23 cellular contexts compared by ENCODE assay signal in genomic region chr17:2610640-2611175, GRCh38. TPM values are rescaled to one million over a fixed set of nuclear protein-coding genes. Genes with fewer than 3 reads are reported as not detected.
DNase-seq lines count a peak whose midpoint lies in the region; ATAC-seq, FAIRE-seq and TF ChIP-seq lines count a peak whose summit lies in the region.
"Had no signal": no experiment of that assay in that cellular context is flagged by ENCODE, and none has a peak within 500 bp of the region (broad histone marks: within the 10 kb centered on the region; RNA-seq: fewer than 3 reads in every experiment).

No MANE protein-coding gene starts in this region.

- no peak for FAIRE-seq in A549 (lab: Jason Lieb, UNC)
- FAIRE-seq: GM12891 had no signal

- H3K4me2 ChIP-seq in A549 = no peak overlapping the region

- H3K27ac ChIP-seq in A549 = no peak overlapping the region
- H3K27ac ChIP-seq in CD4-positive, alpha-beta memory T cell (ENCODE audit: low read depth, low read length) = no peak overlapping the region
- H3K27ac ChIP-seq: heart left ventricle, lower lobe of right lung, suprapubic skin had no signal

- H3K27me3 Mint-ChIP-seq in CD4-positive, alpha-beta memory T cell = no peaks in the 10 kb centered on the region
- H3K27me3 Mint-ChIP-seq in WTC11 (ENCODE audit: low read depth) = no peaks in the 10 kb centered on the region
- H3K27me3 Mint-ChIP-seq in memory B cell = no peaks in the 10 kb centered on the region

- no peak for TF ChIP-seq RAD21 in A549 (conservative IDR thresholded peaks at IDR 0.05 in 1 of 2, IDR thresholded peaks at IDR 0.05 in 1 of 2)

- peaks cover 39 to 80% (median 58%) of the 10 kb centered on the region in 4 donors for H3K4me1 Mint-ChIP-seq in CD4-positive, alpha-beta memory T cell
- H3K4me1 Mint-ChIP-seq in WTC11 (peaks cover 30% of the 10 kb centered on the region), memory B cell (peaks cover 24% of the 10 kb centered on the region)

- intact Hi-C loops in CD4-positive, alpha-beta memory T cell (cut with micrococcal nuclease) = no loop called here

- H3K27me3 ChIP-seq in CD4-positive, alpha-beta memory T cell (ENCODE audit: insufficient read depth, low read length) = no peaks in the 10 kb centered on the region
- H3K27me3 ChIP-seq: heart left ventricle, suprapubic skin had no signal

- TF ChIP-seq CTCF in A549 (IDR thresholded peaks at IDR 0.05) (no peak), WTC11 (IDR thresholded peaks at IDR 0.05) (no peak)

- peaks cover 10% of the 10 kb centered on the region for H3K4me1 ChIP-seq in A549
- H3K4me1 ChIP-seq in CD4-positive, alpha-beta memory T cell (ENCODE audit: insufficient read depth, low read length) = peaks cover 83% of the 10 kb centered on the region

- H3K9me3 Mint-ChIP-seq in CD4-positive, alpha-beta memory T cell = no peaks in the 10 kb centered on the region
- H3K9me3 Mint-ChIP-seq in WTC11 = no peaks in the 10 kb centered on the region
- no peaks in the 10 kb centered on the region for H3K9me3 Mint-ChIP-seq in memory B cell
- H3K9me3 Mint-ChIP-seq: activated T-helper 2 cell treated with anti-CD3 and anti-CD28 coated beads, Interferon-gamma antibody, Interleukin-2, Interleukin-4, amounts not matched to agents 10 μg/mL and 5 μg/mL and 100 μg/mL, durations not matched to agents 14 hours and 24 hours and 36 hours; neural crest cell; T-helper 1 cell treated with Interleukin-12 subunit alpha and Interleukin-12 subunit beta and Interleukin-4 antibody, amounts not matched to agents 30 μg/mL and 1 μg/mL, for 36 hours had no signal

- POLR2A ChIA-PET in A549 (lab: Yijun Ruan, JAX) (no interaction called here), WTC11 (lab: Charles Lee) (no interaction called here)
- POLR2A ChIA-PET in CD4-positive, alpha-beta memory T cell (lab: Charles Lee; ENCODE audit: partially characterized antibody) = interaction anchor here (0.6 kb wide), 1 partner anchor 47 kb away, joined by 3 read pairs; no protein-coding TSS in a partner anchor

- no peak for TF ChIP-seq EP300 in A549 (IDR thresholded peaks at IDR 0.05)

- DNase-seq in A549 (ENCODE audit: low read depth in 1 of 2, low spot score in 1 of 2) = no peak
- no peak for DNase-seq in CD4-positive, alpha-beta memory T cell
- DNase-seq in WTC11 (ENCODE audit: low spot score) = no peak
- no peak for DNase-seq in memory B cell (ENCODE audit: low spot score in 2 of 2)
- DNase-seq in NCI-H2227 treated with DMSO at 0.1 percent for 48 hours (lab: John Stamatoyannopoulos, UW) = no peak
- DNase-seq in Kasumi-1 (lab: John Stamatoyannopoulos, UW) = no peak
- DNase-seq: activated CD4-positive, alpha-beta T cell treated with anti-CD3 and anti-CD28 coated beads, Interleukin-2, amount 50 U/mL, for 4 hours; amygdala; Calu3; central memory CD4-positive, alpha-beta T cell; GDM1; heart left ventricle; lower lobe of right lung; NCI-H146; NCI-H345; SHP77; stimulated activated CD4-positive, alpha-beta T cell treated with anti-CD3 and anti-CD28 coated beads, Interleukin-12 subunit alpha, Interleukin-12 subunit beta, amount 100 ng/mL, for 4 hours had no signal

- WGBS in A549 (ENCODE audit: missing lambda C conversion rate) = 88% methylated on average over 2 of the region's 2 CpGs

- H3K27ac Mint-ChIP-seq in CD4-positive, alpha-beta memory T cell = peak overlapping the region in 3 of 7 donors; percentile 30 to 69 (median 54)
- H3K27ac Mint-ChIP-seq in WTC11 (peak overlapping the region; percentile 50), memory B cell (peak overlapping the region; percentile 41)
- H3K27ac Mint-ChIP-seq: T-helper 1 cell treated with Interleukin-12 subunit alpha and Interleukin-12 subunit beta and Interleukin-4 antibody, amounts not matched to agents 30 μg/mL and 1 μg/mL, for 36 hours had no signal

- ATAC-seq in A549 (no peak), WTC11 (no peak), memory B cell (ENCODE audit: low read depth) (no peak), HG03196 (IDR thresholded peaks at IDR 0.05; ENCODE audit: unreplicated experiment) (no peak)
- ATAC-seq: heart left ventricle, lower lobe of right lung had no signal

- H3K4me3 Mint-ChIP-seq in CD4-positive, alpha-beta memory T cell = peak overlapping the region in 6 of 8 donors; percentile 11 to 28 (median 20)
- H3K4me3 Mint-ChIP-seq in WTC11 (no peak overlapping the region), memory B cell (no peak overlapping the region)
- H3K4me3 Mint-ChIP-seq: neural crest cell; T-helper 1 cell treated with Interleukin-12 subunit alpha and Interleukin-12 subunit beta and Interleukin-4 antibody, amounts not matched to agents 30 μg/mL and 1 μg/mL, for 36 hours had no signal

- H3K4me3 ChIP-seq in A549 = no peak overlapping the region
- H3K4me3 ChIP-seq in CD4-positive, alpha-beta memory T cell (ENCODE audit: low read length in 2 of 2) = no peak overlapping the region
- H3K4me3 ChIP-seq: heart left ventricle, lower lobe of right lung, suprapubic skin had no signal

- H3K9me3 ChIP-seq in A549 = no peaks in the 10 kb centered on the region
- no peaks in the 10 kb centered on the region for H3K9me3 ChIP-seq in CD4-positive, alpha-beta memory T cell (ENCODE audit: control insufficient read depth in 1 of 2, low read length in 2 of 2)
- H3K9me3 ChIP-seq: heart left ventricle, lower lobe of right lung, suprapubic skin had no signal

- CTCF ChIA-PET in A549 (lab: Yijun Ruan, JAX) = interaction anchor here (0.7 to 1.5 kb wide), 5 partner anchors 9 to 228 kb away, joined by 3 to 5 read pairs (median 4); no protein-coding TSS in a partner anchor
- CTCF ChIA-PET in CD4-positive, alpha-beta memory T cell (lab: Charles Lee; ENCODE audit: partially characterized antibody) = no interaction called here
- CTCF ChIA-PET in WTC11 (lab: Charles Lee) = interaction anchor here (0.6 to 1.3 kb wide), 4 partner anchors 14 to 195 kb away, joined by 3 to 5 read pairs (median 4); no protein-coding TSS in a partner anchor

- peaks cover 4% of the 10 kb centered on the region for H3K36me3 ChIP-seq in CD4-positive, alpha-beta memory T cell (ENCODE audit: insufficient read depth, low read length)
- H3K36me3 ChIP-seq: suprapubic skin had no signal

- no peak for TF ChIP-seq POLR2A in A549 (IDR thresholded peaks at IDR 0.05; ENCODE audit: low read length)

- H3K36me3 Mint-ChIP-seq in CD4-positive, alpha-beta memory T cell = peaks cover 10 to 19% of the 10 kb centered on the region in 2 donors
- no peaks in the 10 kb centered on the region for H3K36me3 Mint-ChIP-seq in WTC11
- H3K36me3 Mint-ChIP-seq in memory B cell = peaks cover 9% of the 10 kb centered on the region

TF ChIP-seq in A549, 52 proteins besides CTCF, POLR2A, EP300 and RAD21:
- TF ChIP-seq ZFP36 (IDR thresholded peaks at IDR 0.05; ENCODE audit: borderline replicate concordance, partially characterized antibody) = no peak
- TF ChIP-seq FOSL2 (IDR thresholded peaks at IDR 0.05) = no peak
- TF ChIP-seq FOSL2 (CRISPR knock-in tag; IDR thresholded peaks at IDR 0.05) = 0 out of 2 replicates have a peak, but pooled peaks have one; percentile 20

TF ChIP-seq in WTC11, 78 proteins besides CTCF, POLR2A, EP300 and RAD21 (continues in another document):
- TF ChIP-seq STAT6 (CRISPR knock-in tag; conservative IDR thresholded peaks at IDR 0.05; ENCODE audit: low read depth) = no peak
- no peak for TF ChIP-seq ZNF138 (CRISPR knock-in tag; conservative IDR thresholded peaks at IDR 0.05)
- no peak for TF ChIP-seq RORB (CRISPR knock-in tag; IDR thresholded peaks at IDR 0.05)
- TF ChIP-seq ZNF121 (CRISPR knock-in tag; IDR thresholded peaks at IDR 0.05) = no peak
- no peak for TF ChIP-seq USF1 (CRISPR knock-in tag; IDR thresholded peaks at IDR 0.05)
- TF ChIP-seq IRF2 (CRISPR knock-in tag; IDR thresholded peaks at IDR 0.05; ENCODE audit: borderline replicate concordance, low read depth) = no peak
- no peak for TF ChIP-seq ATF3 (CRISPR knock-in tag; conservative IDR thresholded peaks at IDR 0.05)
- no peak for TF ChIP-seq FOXP1 (CRISPR knock-in tag; IDR thresholded peaks at IDR 0.05; ENCODE audit: borderline replicate concordance)

RNA-seq across cellular contexts. Expression of gene PAFAH1B1, which starts 17.3 kb away (rescaled TPM):
- polyA plus RNA-seq in A549 (2011; rRNA removed) = 197 and 204 TPM in 2 replicates
- 54.8 and 59.1 TPM in 2 replicates for polyA plus RNA-seq in A549 (2012; cell fraction: cytosol; rRNA removed)
- polyA plus RNA-seq in A549 (2012; cell fraction: nucleus; rRNA removed) = 30.9 and 49.5 TPM in 2 replicates
- polyA plus RNA-seq in A549 (2017; fragmentation: RNase III; extraction: RNeasy Plus Mini Kit Qiagen cat#74134 plus additional on column Dnase treatment) = 122 to 132 TPM (median 125 TPM) in 3 replicates
- polyA minus RNA-seq in A549 (2011; rRNA and poly(A)+ RNA removed) = 161 and 170 TPM in 2 replicates
- 100 to 1,000 TPM; 152 to 153 TPM for total RNA-seq in CD4-positive, alpha-beta memory T cell
- 10 to 100 TPM; 18.1 to 23.3 TPM for polyA plus RNA-seq in CD4-positive, alpha-beta memory T cell
- total RNA-seq in WTC11 (2021) = 113 to 115 TPM (median 114 TPM) in 3 replicates

Comparison
In these comparisons a context has a peak if more than half of its experiments do, and no peak if none do; other contexts are left out.
1. H3K4me3 Mint-ChIP-seq: peak in CD4-positive, alpha-beta memory T cell (6 of 8); none in WTC11 (single experiment) and memory B cell (single experiment).